ENCODE assay signal across 12 cellular contexts in genomic region chr7:100559127-100559526, GRCh38. TPM values are rescaled to one million over a fixed set of nuclear protein-coding genes. Genes with fewer than 3 reads are reported as not detected.
"Had no signal": no experiment of that assay in that cellular context is flagged by ENCODE, and none has a peak within 500 bp of the region (broad histone marks: within the 10 kb centered on the region; RNA-seq: fewer than 3 reads in every experiment).

No MANE protein-coding gene starts in this region.

- H3K4me3 Mint-ChIP-seq: activated naive CD8-positive, alpha-beta T cell treated with anti-CD3 and anti-CD28 coated beads for 36 hours; natural killer cell treated with Interleukin-12 subunit alpha and Interleukin-12 subunit beta and Interleukin-15 and Interleukin-18, amount 100 ng/mL, for 72 hours; stimulated activated naive CD8-positive, alpha-beta T cell treated with anti-CD3 and anti-CD28 coated beads, Interleukin-15, amount 100 ng/mL, for 72 hours had no signal

- H3K27ac ChIP-seq: left ventricle myocardium inferior, WERI-Rb-1 had no signal

- H3K9me3 ChIP-seq: breast epithelium, gastrocnemius medialis, heart right ventricle, left ventricle myocardium inferior, thyroid gland had no signal

- H3K9me3 Mint-ChIP-seq: activated naive CD8-positive, alpha-beta T cell treated with anti-CD3 and anti-CD28 coated beads for 36 hours; natural killer cell treated with Interleukin-12 subunit alpha and Interleukin-12 subunit beta and Interleukin-15 and Interleukin-18, amount 100 ng/mL, for 72 hours; stimulated activated naive CD8-positive, alpha-beta T cell treated with anti-CD3 and anti-CD28 coated beads, Interleukin-15, amount 100 ng/mL, for 72 hours had no signal

- FAIRE-seq: keratinocyte had no signal

- H3K27me3 ChIP-seq: breast epithelium, gastrocnemius medialis, heart right ventricle, thyroid gland had no signal

- H3K27ac Mint-ChIP-seq: activated naive CD8-positive, alpha-beta T cell treated with anti-CD3 and anti-CD28 coated beads for 36 hours; natural killer cell treated with Interleukin-12 subunit alpha and Interleukin-12 subunit beta and Interleukin-15 and Interleukin-18, amount 100 ng/mL, for 72 hours had no signal

- H3K4me3 ChIP-seq: breast epithelium, gastrocnemius medialis, heart right ventricle, left ventricle myocardium inferior, thyroid gland had no signal

- H3K36me3 ChIP-seq: breast epithelium had no signal

- H3K27me3 Mint-ChIP-seq: activated naive CD8-positive, alpha-beta T cell treated with anti-CD3 and anti-CD28 coated beads for 36 hours; natural killer cell treated with Interleukin-12 subunit alpha and Interleukin-12 subunit beta and Interleukin-15 and Interleukin-18, amount 100 ng/mL, for 72 hours; stimulated activated naive CD8-positive, alpha-beta T cell treated with anti-CD3 and anti-CD28 coated beads, Interleukin-15, amount 100 ng/mL, for 72 hours had no signal

- H3K4me1 ChIP-seq: breast epithelium, gastrocnemius medialis, left ventricle myocardium inferior had no signal

RNA-seq across cellular contexts. Expression of gene SAP25, which starts 14.6 kb away (rescaled TPM):
- total RNA-seq: occipital lobe, pulmonary artery endothelial cell had no signal

RNA-seq across cellular contexts. Expression of gene FBXO24, which starts 27.0 kb away (rescaled TPM):
- total RNA-seq: gastrocnemius medialis had no signal
